In the genomic region with DNA sequence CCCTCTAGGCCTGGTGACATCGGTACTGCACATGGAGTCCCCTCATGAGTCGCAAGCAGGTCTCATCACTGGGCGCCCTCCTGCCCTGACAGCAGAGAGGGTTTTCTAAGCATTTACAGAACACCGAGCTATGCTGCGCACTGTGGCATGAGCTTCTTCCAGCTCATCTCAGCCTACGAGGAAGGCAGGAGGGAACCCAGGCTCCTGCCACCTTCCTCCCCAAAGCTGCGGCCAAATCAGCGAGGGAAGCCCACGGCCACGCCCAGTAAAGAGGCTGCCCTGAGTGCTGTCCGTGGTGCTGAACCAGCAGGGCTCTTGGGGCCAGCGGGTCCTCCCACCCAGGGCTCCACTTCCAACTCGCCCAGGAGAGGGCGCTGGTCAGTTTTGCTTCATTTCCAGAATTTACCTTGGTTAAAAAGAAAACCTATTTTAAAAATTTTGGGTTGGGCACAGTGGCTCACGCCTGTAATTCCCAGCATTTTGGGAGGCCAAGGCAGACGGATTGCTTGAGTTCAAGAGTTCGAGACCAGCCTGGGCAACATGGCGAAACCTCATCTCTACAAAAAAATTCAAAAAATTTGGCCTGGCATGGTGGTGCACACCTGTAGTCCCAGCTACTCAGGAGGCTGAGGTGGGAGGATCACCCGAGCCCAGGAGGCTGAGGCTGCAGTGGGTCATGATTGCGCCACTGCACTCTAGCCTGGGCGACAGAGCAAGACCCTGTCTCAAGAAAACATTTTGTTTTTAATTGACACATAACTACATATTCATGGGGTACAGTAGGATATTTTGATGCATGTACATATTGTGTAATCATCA, we compare ENCODE assay signal across 1 cellular context.
TF ChIP-seq lines count a peak whose summit lies in the region.

No MANE protein-coding gene starts in this region.

TF ChIP-seq in K562, 482 proteins besides CTCF, POLR2A, EP300 and RAD21 (continued from another document and continues in another):
- TF ChIP-seq, protein P1, sequence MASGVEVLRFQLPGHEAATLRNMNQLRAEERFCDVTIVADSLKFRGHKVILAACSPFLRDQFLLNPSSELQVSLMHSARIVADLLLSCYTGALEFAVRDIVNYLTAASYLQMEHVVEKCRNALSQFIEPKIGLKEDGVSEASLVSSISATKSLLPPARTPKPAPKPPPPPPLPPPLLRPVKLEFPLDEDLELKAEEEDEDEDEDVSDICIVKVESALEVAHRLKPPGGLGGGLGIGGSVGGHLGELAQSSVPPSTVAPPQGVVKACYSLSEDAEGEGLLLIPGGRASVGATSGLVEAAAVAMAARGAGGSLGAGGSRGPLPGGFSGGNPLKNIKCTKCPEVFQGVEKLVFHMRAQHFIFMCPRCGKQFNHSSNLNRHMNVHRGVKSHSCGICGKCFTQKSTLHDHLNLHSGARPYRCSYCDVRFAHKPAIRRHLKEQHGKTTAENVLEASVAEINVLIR (CRISPR knock-in tag; IDR thresholded peaks at IDR 0.05), result no peak
- no peak for TF ChIP-seq ZNF133 (CRISPR knock-in tag; IDR thresholded peaks at IDR 0.05)
- TF ChIP-seq KHSRP (IDR thresholded peaks at IDR 0.05), result no peak
- TF ChIP-seq DPF2 (IDR thresholded peaks at IDR 0.05), result no peak
- no peak for TF ChIP-seq SREBF1 (IDR thresholded peaks at IDR 0.05; ENCODE audit: borderline replicate concordance, low read depth, low read length)
- TF ChIP-seq ZNF77 (CRISPR knock-in tag; IDR thresholded peaks at IDR 0.05), result no peak
- no peak for TF ChIP-seq CREB3 (tag; conservative IDR thresholded peaks at IDR 0.05; ENCODE audit: low read depth)
- TF ChIP-seq AFF4 (CRISPR knock-in tag; IDR thresholded peaks at IDR 0.05), result 0 out of 2 replicates have a peak, but pooled peaks have one; percentile 36
- TF ChIP-seq ARID4B (CRISPR knock-in tag; IDR thresholded peaks at IDR 0.05), result peak; percentile 77
- no peak for TF ChIP-seq CUX1 (CRISPR knock-in tag; IDR thresholded peaks at IDR 0.05)
- peak in 1 of 2 experiments; percentile 73; a peak in 2 of 4 replicates for TF ChIP-seq SRF (CRISPR knock-in tag; IDR thresholded peaks at IDR 0.05)
- no peak for TF ChIP-seq GATAD2A (IDR thresholded peaks at IDR 0.05)
- TF ChIP-seq CREM (IDR thresholded peaks at IDR 0.05; ENCODE audit: low read depth), result peak; percentile 38; the same call in 1 of the 2 replicates
- no peak for TF ChIP-seq TOE1 (IDR thresholded peaks at IDR 0.05; ENCODE audit: borderline replicate concordance)
- no peak for TF ChIP-seq TOE1 (CRISPR knock-in tag; IDR thresholded peaks at IDR 0.05; ENCODE audit: borderline replicate concordance, low read depth)
- peak; percentile 52 for TF ChIP-seq CXXC5 (CRISPR knock-in tag; IDR thresholded peaks at IDR 0.05)
- TF ChIP-seq, protein P2, sequence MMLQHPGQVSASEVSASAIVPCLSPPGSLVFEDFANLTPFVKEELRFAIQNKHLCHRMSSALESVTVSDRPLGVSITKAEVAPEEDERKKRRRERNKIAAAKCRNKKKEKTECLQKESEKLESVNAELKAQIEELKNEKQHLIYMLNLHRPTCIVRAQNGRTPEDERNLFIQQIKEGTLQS (IDR thresholded peaks at IDR 0.05), result no peak
- TF ChIP-seq, protein P2 (CRISPR knock-in tag; conservative IDR thresholded peaks at IDR 0.05), result no peak
- no peak for TF ChIP-seq SMAD1 (IDR thresholded peaks at IDR 0.05; ENCODE audit: low read depth, low read length, partially characterized antibody)
- peak; percentile 97 for TF ChIP-seq MIER1 (IDR thresholded peaks at IDR 0.05; ENCODE audit: low read depth)
- no peak for TF ChIP-seq BRD9 (IDR thresholded peaks at IDR 0.05; ENCODE audit: low read depth, partially characterized antibody)
- TF ChIP-seq FOXK1 (CRISPR knock-in tag; IDR thresholded peaks at IDR 0.05; ENCODE audit: borderline replicate concordance), result 0 out of 2 replicates have a peak, but pooled peaks have one; percentile 27
- no peak for TF ChIP-seq E2F3 (CRISPR knock-in tag; IDR thresholded peaks at IDR 0.05)
- TF ChIP-seq, protein P3, sequence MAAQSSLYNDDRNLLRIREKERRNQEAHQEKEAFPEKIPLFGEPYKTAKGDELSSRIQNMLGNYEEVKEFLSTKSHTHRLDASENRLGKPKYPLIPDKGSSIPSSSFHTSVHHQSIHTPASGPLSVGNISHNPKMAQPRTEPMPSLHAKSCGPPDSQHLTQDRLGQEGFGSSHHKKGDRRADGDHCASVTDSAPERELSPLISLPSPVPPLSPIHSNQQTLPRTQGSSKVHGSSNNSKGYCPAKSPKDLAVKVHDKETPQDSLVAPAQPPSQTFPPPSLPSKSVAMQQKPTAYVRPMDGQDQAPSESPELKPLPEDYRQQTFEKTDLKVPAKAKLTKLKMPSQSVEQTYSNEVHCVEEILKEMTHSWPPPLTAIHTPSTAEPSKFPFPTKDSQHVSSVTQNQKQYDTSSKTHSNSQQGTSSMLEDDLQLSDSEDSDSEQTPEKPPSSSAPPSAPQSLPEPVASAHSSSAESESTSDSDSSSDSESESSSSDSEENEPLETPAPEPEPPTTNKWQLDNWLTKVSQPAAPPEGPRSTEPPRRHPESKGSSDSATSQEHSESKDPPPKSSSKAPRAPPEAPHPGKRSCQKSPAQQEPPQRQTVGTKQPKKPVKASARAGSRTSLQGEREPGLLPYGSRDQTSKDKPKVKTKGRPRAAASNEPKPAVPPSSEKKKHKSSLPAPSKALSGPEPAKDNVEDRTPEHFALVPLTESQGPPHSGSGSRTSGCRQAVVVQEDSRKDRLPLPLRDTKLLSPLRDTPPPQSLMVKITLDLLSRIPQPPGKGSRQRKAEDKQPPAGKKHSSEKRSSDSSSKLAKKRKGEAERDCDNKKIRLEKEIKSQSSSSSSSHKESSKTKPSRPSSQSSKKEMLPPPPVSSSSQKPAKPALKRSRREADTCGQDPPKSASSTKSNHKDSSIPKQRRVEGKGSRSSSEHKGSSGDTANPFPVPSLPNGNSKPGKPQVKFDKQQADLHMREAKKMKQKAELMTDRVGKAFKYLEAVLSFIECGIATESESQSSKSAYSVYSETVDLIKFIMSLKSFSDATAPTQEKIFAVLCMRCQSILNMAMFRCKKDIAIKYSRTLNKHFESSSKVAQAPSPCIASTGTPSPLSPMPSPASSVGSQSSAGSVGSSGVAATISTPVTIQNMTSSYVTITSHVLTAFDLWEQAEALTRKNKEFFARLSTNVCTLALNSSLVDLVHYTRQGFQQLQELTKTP (IDR thresholded peaks at IDR 0.05; ENCODE audit: low read depth in 1 of 2, partially characterized antibody in 2 of 2), result peak in 1 of 2 experiments; percentile 91
